Comparison of ENCODE assay signal across 2 cellular contexts in the genomic region with DNA sequence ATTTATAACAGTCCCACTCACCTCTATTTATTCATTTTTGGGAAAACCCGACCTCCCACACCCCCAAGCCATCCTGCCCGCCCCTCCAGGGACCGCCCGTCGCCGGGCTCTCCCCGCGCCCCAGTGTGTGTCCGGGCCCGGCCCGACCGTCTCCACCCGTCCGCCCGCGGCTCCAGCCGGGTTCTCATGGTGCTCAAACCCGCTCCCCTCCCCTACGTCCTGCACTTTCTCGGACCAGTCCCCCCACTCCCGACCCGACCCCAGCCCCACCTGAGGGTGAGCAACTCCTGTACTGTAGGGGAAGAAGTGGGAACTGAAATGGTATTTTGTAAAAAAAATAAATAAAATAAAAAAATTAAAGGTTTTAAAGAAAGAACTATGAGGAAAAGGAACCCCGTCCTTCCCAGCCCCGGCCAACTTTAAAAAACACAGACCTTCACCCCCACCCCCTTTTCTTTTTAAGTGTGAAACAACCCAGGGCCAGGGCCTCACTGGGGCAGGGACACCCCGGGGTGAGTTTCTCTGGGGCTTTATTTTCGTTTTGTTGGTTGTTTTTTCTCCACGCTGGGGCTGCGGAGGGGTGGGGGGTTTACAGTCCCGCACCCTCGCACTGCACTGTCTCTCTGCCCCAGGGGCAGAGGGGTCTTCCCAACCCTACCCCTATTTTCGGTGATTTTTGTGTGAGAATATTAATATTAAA.
A peak's percentile ranks its signal among the peaks of the same experiment; 100 is the strongest.
TF ChIP-seq lines count a peak whose summit lies in the region.

No MANE protein-coding gene starts in this region.

TF ChIP-seq in WTC11, 78 proteins besides CTCF, POLR2A, EP300 and RAD21:
- TF ChIP-seq E2F4 (CRISPR knock-in tag; IDR thresholded peaks at IDR 0.05; ENCODE audit: borderline replicate concordance, low read depth) (no peak), CREM (CRISPR knock-in tag; IDR thresholded peaks at IDR 0.05) (no peak), ZNF138 (CRISPR knock-in tag; conservative IDR thresholded peaks at IDR 0.05) (no peak), SP1 (CRISPR knock-in tag; conservative IDR thresholded peaks at IDR 0.05) (no peak), ZNF121 (CRISPR knock-in tag; IDR thresholded peaks at IDR 0.05) (no peak)

TF ChIP-seq in HepG2, 621 proteins besides CTCF, POLR2A, EP300 and RAD21:
- TF ChIP-seq PHF21A (CRISPR knock-in tag; IDR thresholded peaks at IDR 0.05) (no peak), HNRNPH1 (optimal IDR thresholded peaks at IDR 0.05; ENCODE audit: low read depth, low read length) (peak; percentile 13), RARA (CRISPR knock-in tag; IDR thresholded peaks at IDR 0.05) (no peak), FOXJ3 (CRISPR knock-in tag; IDR thresholded peaks at IDR 0.05; ENCODE audit: borderline replicate concordance) (no peak)
- TF ChIP-seq, protein P1, sequence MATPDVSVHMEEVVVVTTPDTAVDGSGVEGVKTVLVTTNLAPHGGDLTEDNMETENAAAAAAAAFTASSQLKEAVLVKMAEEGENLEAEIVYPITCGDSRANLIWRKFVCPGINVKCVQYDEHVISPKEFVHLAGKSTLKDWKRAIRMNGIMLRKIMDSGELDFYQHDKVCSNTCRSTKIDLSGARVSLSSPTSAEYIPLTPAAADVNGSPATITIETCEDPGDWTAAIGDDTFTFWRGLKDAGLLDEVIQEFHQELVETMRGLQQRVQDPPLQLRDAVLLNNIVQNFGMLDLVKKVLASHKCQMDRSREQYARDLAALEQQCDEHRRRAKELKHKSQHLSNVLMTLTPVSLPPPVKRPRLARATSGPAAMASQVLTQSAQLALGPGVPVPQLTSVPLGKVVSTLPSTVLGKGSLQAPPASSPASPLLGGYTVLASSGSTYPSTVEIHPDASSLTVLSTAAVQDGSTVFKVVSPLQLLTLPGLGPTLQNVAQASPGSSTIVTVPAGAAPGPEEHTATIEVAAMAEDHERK (CRISPR knock-in tag; IDR thresholded peaks at IDR 0.05; ENCODE audit: low read depth) = no peak
